15 cellular contexts compared by ENCODE assay signal in the genomic region with DNA sequence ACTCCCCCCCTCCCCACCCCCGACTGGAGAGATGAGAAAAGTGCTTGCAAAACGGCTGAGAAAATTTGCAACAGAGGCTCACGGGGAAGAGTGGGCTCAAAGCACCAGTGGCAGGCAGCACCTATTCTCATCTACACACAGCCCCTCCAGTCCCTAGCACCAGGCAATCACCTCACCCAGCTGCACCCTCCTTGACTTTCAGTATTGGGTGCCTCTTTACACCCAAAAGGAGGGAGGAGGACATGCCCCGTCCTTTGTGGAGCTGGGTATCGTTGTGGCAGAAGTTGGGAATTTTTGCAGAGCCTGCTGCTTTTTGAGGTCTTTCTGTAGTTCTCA.
A peak's percentile ranks its signal among the peaks of the same experiment; 100 is the strongest.
DNase-seq lines count a peak whose midpoint lies in the region; ATAC-seq lines count a peak whose summit lies in the region.
"Had no signal": no experiment of that assay in that cellular context is flagged by ENCODE, and none has a peak within 500 bp of the region (broad histone marks: within the 10 kb centered on the region; RNA-seq: fewer than 3 reads in every experiment).

No MANE protein-coding gene starts in this region.

- no peaks in the 10 kb centered on the region for H3K27me3 Mint-ChIP-seq in IgD-negative memory B cell

- peaks cover 18 to 30% (median 20%) of the 10 kb centered on the region in 3 donors for H3K4me1 Mint-ChIP-seq in IgD-negative memory B cell
- H3K4me1 Mint-ChIP-seq in stimulated activated effector memory CD8-positive, alpha-beta T cell treated with anti-CD3 and anti-CD28 coated beads, Interleukin-12 subunit alpha, Interleukin-12 subunit beta, amount 100 ng/mL, for 72 hours: peaks cover 6% of the 10 kb centered on the region

- H3K27me3 ChIP-seq in HAP-1 (ENCODE audit: low read depth): no peaks in the 10 kb centered on the region
- H3K27me3 ChIP-seq: BLaER1 treated with 17β-estradiol and CSF1 and Interleukin-3, amounts not matched to agents 10 nM and 100 nM had no signal

- in situ Hi-C loops in HAP-1 (cut with MboI; ENCODE audit: low sequenced_read_pairs): no loop called here

- H3K9me3 Mint-ChIP-seq in IgD-negative memory B cell: no peaks in the 10 kb centered on the region
- H3K9me3 Mint-ChIP-seq in stimulated activated effector memory CD8-positive, alpha-beta T cell treated with anti-CD3 and anti-CD28 coated beads, Interleukin-12 subunit alpha, Interleukin-12 subunit beta, amount 100 ng/mL, for 72 hours: no peaks in the 10 kb centered on the region
- H3K9me3 Mint-ChIP-seq: activated naive CD4-positive, alpha-beta T cell treated with anti-CD3 and anti-CD28 coated beads for 36 hours had no signal

- DNase-seq in stimulated activated effector memory CD8-positive, alpha-beta T cell treated with anti-CD3 and anti-CD28 coated beads, Interleukin-12 subunit alpha, Interleukin-12 subunit beta, amount 100 ng/mL, for 72 hours (ENCODE audit: low spot score in 2 of 2): no peak
- DNase-seq in midbrain (lab: John Stamatoyannopoulos, UW) (no peak), HAP-1 (ENCODE audit: low spot score in 2 of 2) (no peak)
- DNase-seq: NCI-H1105 treated with DMSO at 0.1 percent for 48 hours, NCI-H446, SK-N-SH had no signal

- no peaks in the 10 kb centered on the region for H3K36me3 ChIP-seq in HAP-1 (replicated peaks)
- H3K36me3 ChIP-seq: BLaER1 treated with 17β-estradiol and CSF1 and Interleukin-3, amounts not matched to agents 10 nM and 100 nM had no signal

- ATAC-seq in GM19455 (IDR thresholded peaks at IDR 0.05; ENCODE audit: unreplicated experiment) (peak; percentile 26), HG02642 (IDR thresholded peaks at IDR 0.05; ENCODE audit: poor library complexity, unreplicated experiment) (peak; percentile 25), HG03565 (IDR thresholded peaks at IDR 0.05; ENCODE audit: unreplicated experiment) (no peak), HG02970 (IDR thresholded peaks at IDR 0.05; ENCODE audit: low FRiP score, unreplicated experiment) (no peak)
- ATAC-seq in stimulated activated effector memory CD8-positive, alpha-beta T cell treated with anti-CD3 and anti-CD28 coated beads, Interleukin-12 subunit alpha, Interleukin-12 subunit beta, amount 100 ng/mL, for 72 hours: peak; percentile 3
- ATAC-seq: K562, left lobe of liver had no signal

- peaks cover 2% of the 10 kb centered on the region for H3K36me3 Mint-ChIP-seq in IgD-negative memory B cell
- no peaks in the 10 kb centered on the region for H3K36me3 Mint-ChIP-seq in stimulated activated effector memory CD8-positive, alpha-beta T cell treated with anti-CD3 and anti-CD28 coated beads, Interleukin-12 subunit alpha, Interleukin-12 subunit beta, amount 100 ng/mL, for 72 hours

- H3K4me3 ChIP-seq in HAP-1: no peak overlapping the region
- H3K4me3 ChIP-seq: BLaER1 treated with 17β-estradiol and CSF1 and Interleukin-3, amounts not matched to agents 10 nM and 100 nM; K562 had no signal

- H3K4me1 ChIP-seq in HAP-1: no peaks in the 10 kb centered on the region

- no peaks in the 10 kb centered on the region for H3K9me3 ChIP-seq in HAP-1
- H3K9me3 ChIP-seq: BLaER1 treated with 17β-estradiol and CSF1 and Interleukin-3, amounts not matched to agents 10 nM and 100 nM; SK-N-SH had no signal

- peak overlapping the region in 3 of 4 donors; percentile 42 to 89 (median 89) for H3K4me3 Mint-ChIP-seq in IgD-negative memory B cell
- no peak overlapping the region for H3K4me3 Mint-ChIP-seq in stimulated activated effector memory CD8-positive, alpha-beta T cell treated with anti-CD3 and anti-CD28 coated beads, Interleukin-12 subunit alpha, Interleukin-12 subunit beta, amount 100 ng/mL, for 72 hours

- H3K27ac Mint-ChIP-seq in IgD-negative memory B cell: peak overlapping the region; percentile 6 to 82 (median 70)
- H3K27ac Mint-ChIP-seq in stimulated activated effector memory CD8-positive, alpha-beta T cell treated with anti-CD3 and anti-CD28 coated beads, Interleukin-12 subunit alpha, Interleukin-12 subunit beta, amount 100 ng/mL, for 72 hours: no peak overlapping the region

Comparison
In these comparisons a context has a peak if more than half of its experiments do, and no peak if none do; other contexts are left out.
1. ATAC-seq: peak in GM19455 (single experiment), HG02642 (single experiment) and stimulated activated effector memory CD8-positive, alpha-beta T cell treated with anti-CD3 and anti-CD28 coated beads, Interleukin-12 subunit alpha, Interleukin-12 subunit beta, amount 100 ng/mL, for 72 hours (single experiment); none in HG03565 (single experiment) and HG02970 (single experiment).